8 cellular contexts compared by ENCODE assay signal in genomic region chr3:130850044-130850797, GRCh38. TPM values are rescaled to one million over a fixed set of nuclear protein-coding genes. Genes with fewer than 3 reads are reported as not detected.
DNase-seq lines count a peak whose midpoint lies in the region; ATAC-seq and TF ChIP-seq lines count a peak whose summit lies in the region.

No MANE protein-coding gene starts in this region.

- no peaks in the 10 kb centered on the region for H3K36me3 ChIP-seq in mucosa of descending colon (ENCODE audit: low read depth)

- TF ChIP-seq CTCF in Calu3 (IDR thresholded peaks at IDR 0.05; ENCODE audit: unreplicated experiment), result no peak
- TF ChIP-seq CTCF in brain (conservative IDR thresholded peaks at IDR 0.05), result no peak
- TF ChIP-seq CTCF in mucosa of descending colon (IDR thresholded peaks at IDR 0.05), result no peak

- peak overlapping the region; percentile 96 for H3K27ac Mint-ChIP-seq in Calu3 (ENCODE audit: unreplicated experiment)
- H3K27ac Mint-ChIP-seq in brain, result peak overlapping the region; percentile 42 to 92 (median 60)

- peaks cover 54% of the 10 kb centered on the region for H3K4me1 Mint-ChIP-seq in Calu3 (ENCODE audit: low read depth, unreplicated experiment)
- peaks cover 34% of the 10 kb centered on the region for H3K4me1 Mint-ChIP-seq in brain

- H3K4me3 Mint-ChIP-seq in Calu3 (ENCODE audit: low read depth, unreplicated experiment) (peak overlapping the region; percentile 74), brain (peak overlapping the region in 3 of 5 experiments; percentile 40 to 70 (median 59))

- H3K9me3 ChIP-seq in mucosa of descending colon, result no peaks in the 10 kb centered on the region

- ATAC-seq in GM21367 (IDR thresholded peaks at IDR 0.05; ENCODE audit: unreplicated experiment), result peak; percentile 62
- peak; percentile 30 for ATAC-seq in mucosa of descending colon

- H3K4me1 ChIP-seq in mucosa of descending colon (ENCODE audit: low read depth), result peaks cover 13% of the 10 kb centered on the region

- no peak overlapping the region for H3K4me3 ChIP-seq in mucosa of descending colon

- peak; percentile 72 for DNase-seq in Calu3
- DNase-seq in HPDE6-E6E7 (ENCODE audit: extremely low spot score), result peak; percentile 32
- DNase-seq in SK-MEL-5 (ENCODE audit: low read depth, low spot score), result peak; percentile 85
- DNase-seq in mucosa of descending colon, result no peak
- DNase-seq in NCI-H2227 (lab: John Stamatoyannopoulos, UW; ENCODE audit: unreplicated experiment), result no peak

- H3K36me3 Mint-ChIP-seq in Calu3 (ENCODE audit: insufficient read depth, unreplicated experiment), result peaks cover 28% of the 10 kb centered on the region
- no peaks in the 10 kb centered on the region for H3K36me3 Mint-ChIP-seq in brain

- BruUV-seq in Calu3 (replicated peaks; lab: Mats Ljungman, UMichigan), result no TSS peak

- in situ Hi-C loops in SK-MEL-5 (cut with HindIII; ENCODE audit: low pct_unique_long_range_greater_than_20kb, low sequenced_read_pairs), result no loop called here

- H3K27ac ChIP-seq in temporal lobe (ENCODE audit: low read depth, low read length), result peak overlapping the region; percentile 33

- H3K9me3 Mint-ChIP-seq in Calu3 (ENCODE audit: low read depth, unreplicated experiment), result peaks cover under 1% of the 10 kb centered on the region
- H3K9me3 Mint-ChIP-seq in brain, result no peaks in the 10 kb centered on the region

- H3K27me3 Mint-ChIP-seq in Calu3 (ENCODE audit: unreplicated experiment) (no peaks in the 10 kb centered on the region), brain (peaks cover 4% of the 10 kb centered on the region)

- CTCF ChIA-PET in Calu3 (lab: Charles Lee), result interaction anchor here (0.7 to 2.5 kb wide), 12 partner anchors 10 to 1419 kb away, joined by 3 to 23 read pairs (median 3); partner anchors contain the start of gene ATP2C1

- intact Hi-C loops in Calu3 (cut with micrococcal nuclease; ENCODE audit: unreplicated experiment), result loop anchor here (1.0 to 2.0 kb wide), 4 partner anchors 29 to 89 kb away; no protein-coding TSS in a partner anchor
- intact Hi-C loops in mucosa of descending colon (cut with DNase I, micrococcal nuclease), result no loop called here

RNA-seq across cellular contexts. Expression of gene ATP2C1, which starts 43.7 kb away (rescaled TPM):
- 267 and 361 TPM in 2 replicates for total RNA-seq in Calu3 (2022)
- total RNA-seq in SK-MEL-5 (2014; rRNA removed; shearing (Covaris generic)), result 34.7 and 37.5 TPM in 2 replicates
- polyA plus RNA-seq in SK-MEL-5 (2015; cell fraction: cytosol; rRNA removed), result 41.2 and 50.3 TPM in 2 replicates
- 107 and 153 TPM in 2 replicates for polyA plus RNA-seq in SK-MEL-5 (2015; cell fraction: nucleus; rRNA removed)
- polyA plus RNA-seq in brain (ENCODE audit: insufficient read depth, low read depth, low replicate concordance), result 92.0 TPM
- 10 to 100 TPM; 54.9 to 61.6 (median 56.9) TPM for total RNA-seq in mucosa of descending colon
- total RNA-seq in temporal lobe, result 171 TPM

Comparison
In these comparisons a context has a peak if more than half of its experiments do, and no peak if none do; other contexts are left out.
1. DNase-seq: peak in Calu3 (single experiment), HPDE6-E6E7 (single experiment) and SK-MEL-5 (single experiment); none in mucosa of descending colon (0 of 3) and NCI-H2227 (single experiment).